8 cellular contexts compared by ENCODE assay signal in the genomic region with DNA sequence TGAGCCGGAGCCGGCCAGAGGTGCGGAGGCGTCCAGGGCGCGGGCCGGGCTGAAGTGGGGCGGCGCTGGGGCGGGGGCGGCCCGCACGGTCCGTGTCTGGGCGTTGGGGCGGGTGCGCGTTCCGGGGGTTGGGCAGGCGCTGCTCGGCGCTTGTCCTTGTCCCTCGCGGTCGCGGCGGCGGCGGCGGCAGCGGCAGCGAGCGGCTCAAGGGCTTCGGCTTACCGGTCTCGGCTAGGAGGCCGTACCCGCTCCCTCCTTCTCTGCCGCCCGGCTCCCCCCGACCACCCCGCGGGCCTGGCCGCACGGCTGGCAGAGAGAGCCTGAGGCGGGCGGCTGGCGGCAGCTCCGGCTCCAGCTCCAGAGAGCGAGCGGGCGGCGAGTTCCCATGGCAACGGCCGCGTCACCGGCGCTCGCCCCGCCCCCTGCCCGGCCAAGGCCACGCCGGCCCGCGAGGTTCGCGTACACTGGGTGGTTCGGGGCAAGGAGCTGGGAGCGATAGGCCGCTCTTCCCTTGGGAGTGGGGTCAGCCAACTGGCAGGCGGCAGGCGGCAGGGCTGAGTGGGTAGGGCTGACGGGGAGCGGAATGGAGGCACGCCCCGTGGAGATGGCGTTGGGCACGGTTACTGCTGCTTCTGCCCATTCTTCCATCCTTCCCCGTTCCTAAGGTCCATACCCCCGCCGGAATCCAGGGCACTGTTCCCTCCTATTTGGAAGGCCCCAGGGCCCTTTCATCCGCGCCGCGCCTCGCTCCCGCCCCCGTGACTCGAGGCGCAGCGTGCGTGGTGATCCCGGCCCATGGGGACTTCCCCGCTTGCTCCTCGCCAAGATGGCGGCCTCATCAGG. TPM values are rescaled to one million over a fixed set of nuclear protein-coding genes. Genes with fewer than 3 reads are reported as not detected.
A peak's percentile ranks its signal among the peaks of the same experiment; 100 is the strongest.
DNase-seq lines count a peak whose midpoint lies in the region; ATAC-seq and TF ChIP-seq lines count a peak whose summit lies in the region.

A gene with protein sequence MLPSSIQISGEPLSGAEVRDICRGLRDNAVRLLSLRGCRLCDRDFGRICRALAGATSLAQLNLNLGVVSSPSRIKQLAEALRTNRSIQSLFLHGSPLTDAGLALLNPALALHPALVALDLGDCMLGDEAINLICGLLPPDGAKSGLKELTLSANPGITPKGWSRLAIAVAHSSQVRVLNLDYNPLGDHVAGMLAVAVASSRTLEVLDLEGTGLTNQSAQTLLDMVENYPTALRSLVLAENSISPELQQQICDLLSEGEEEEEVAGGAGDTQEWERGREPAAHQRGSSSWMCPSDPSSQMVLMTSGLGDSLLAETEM (minus strand): TSS at position 363 of the 843 bp plus-strand sequence. CDS start 561 bp downstream, outside the sequence.

- DNase-seq in CD14-positive monocyte (ENCODE audit: low spot score) (peak; percentile 78), HuH-7.5 (ENCODE audit: low spot score) (peak; percentile 64), Right ventricle myocardium inferior (ENCODE audit: missing footprints) (peak; percentile 96), osteocyte (ENCODE audit: extremely low spot score, unreplicated experiment) (peak; percentile 95)

- TF ChIP-seq CTCF in CD14-positive monocyte (IDR thresholded peaks at IDR 0.05) (no peak), osteocyte (IDR thresholded peaks at IDR 0.05) (no peak)

- H3K27ac ChIP-seq in temporal lobe (ENCODE audit: low read depth, low read length): peak within 1 kb of the TSS; percentile 64

- ATAC-seq in GM19397 (IDR thresholded peaks at IDR 0.05; ENCODE audit: unreplicated experiment): peak; percentile 62
- peak; percentile 86 for ATAC-seq in SK-N-SH treated with all-trans-retinoic acid at 6 μM for 48 hours
- ATAC-seq in Right ventricle myocardium inferior: peak; percentile 84

- H3K4me1 Mint-ChIP-seq in CD14-positive monocyte (peaks cover 44% of the 10 kb centered on the region), osteocyte (ENCODE audit: unreplicated experiment) (peaks cover 21% of the 10 kb centered on the region)
- peaks cover 20% of the 10 kb centered on the region for H3K4me1 Mint-ChIP-seq in activated naive CD8-positive, alpha-beta T cell (ENCODE audit: low read depth)

- H3K4me3 Mint-ChIP-seq in CD14-positive monocyte (peak within 1 kb of the TSS; percentile 74 to 97), osteocyte (ENCODE audit: unreplicated experiment) (peak within 1 kb of the TSS; percentile 75)
- H3K4me3 Mint-ChIP-seq in activated naive CD8-positive, alpha-beta T cell: peak within 1 kb of the TSS; percentile 89

- intact Hi-C loops in CD14-positive monocyte (cut with micrococcal nuclease) (loop anchor here (5.0 to 10.0 kb wide), 5 partner anchors 145 to 495 kb away; a partner anchor contains a TSS), Right ventricle myocardium inferior (cut with DNase I) (loop anchor here (10.0 kb wide), 1 partner anchor 725 kb away; a partner anchor contains a TSS)

- H3K9me3 Mint-ChIP-seq in CD14-positive monocyte: peaks cover 0 to 13% (median 0%) of the 10 kb centered on the region in 7 donors
- no peaks in the 10 kb centered on the region for H3K9me3 Mint-ChIP-seq in activated naive CD8-positive, alpha-beta T cell (ENCODE audit: low read depth)
- no peaks in the 10 kb centered on the region for H3K9me3 Mint-ChIP-seq in osteocyte (ENCODE audit: unreplicated experiment)

- H3K27me3 Mint-ChIP-seq in CD14-positive monocyte (ENCODE audit: low read depth in 3 of 3) (peaks cover 22 to 36% (median 23%) of the 10 kb centered on the region in 3 donors), osteocyte (ENCODE audit: unreplicated experiment) (no peaks in the 10 kb centered on the region)
- H3K27me3 Mint-ChIP-seq in activated naive CD8-positive, alpha-beta T cell: peaks cover 8% of the 10 kb centered on the region

- peaks cover 48 to 61% of the 10 kb centered on the region in 2 donors for H3K36me3 Mint-ChIP-seq in CD14-positive monocyte
- peaks cover 6% of the 10 kb centered on the region for H3K36me3 Mint-ChIP-seq in activated naive CD8-positive, alpha-beta T cell
- peaks cover 22% of the 10 kb centered on the region for H3K36me3 Mint-ChIP-seq in osteocyte (ENCODE audit: unreplicated experiment)

- peak within 1 kb of the TSS in 3 of 7 donors; percentile 60 to 75 (median 61) for H3K27ac Mint-ChIP-seq in CD14-positive monocyte
- H3K27ac Mint-ChIP-seq in activated naive CD8-positive, alpha-beta T cell: peak within 1 kb of the TSS; percentile 47
- H3K27ac Mint-ChIP-seq in osteocyte (ENCODE audit: unreplicated experiment): peak within 1 kb of the TSS; percentile 76

TF ChIP-seq in SK-N-SH treated with all-trans-retinoic acid at 6 μM for 48 hours, 23 proteins besides CTCF, POLR2A, EP300 and RAD21:
- peak; percentile 50; the same call in 1 of the 2 replicates for TF ChIP-seq GLIS3 (CRISPR knock-in tag; IDR thresholded peaks at IDR 0.05)
- 0 out of 2 replicates have a peak, but pooled peaks have one; percentile 50 for TF ChIP-seq ZFP3 (CRISPR knock-in tag; IDR thresholded peaks at IDR 0.05)
- no peak for TF ChIP-seq TOX (CRISPR knock-in tag; IDR thresholded peaks at IDR 0.05; ENCODE audit: borderline replicate concordance)
- TF ChIP-seq, protein P1, sequence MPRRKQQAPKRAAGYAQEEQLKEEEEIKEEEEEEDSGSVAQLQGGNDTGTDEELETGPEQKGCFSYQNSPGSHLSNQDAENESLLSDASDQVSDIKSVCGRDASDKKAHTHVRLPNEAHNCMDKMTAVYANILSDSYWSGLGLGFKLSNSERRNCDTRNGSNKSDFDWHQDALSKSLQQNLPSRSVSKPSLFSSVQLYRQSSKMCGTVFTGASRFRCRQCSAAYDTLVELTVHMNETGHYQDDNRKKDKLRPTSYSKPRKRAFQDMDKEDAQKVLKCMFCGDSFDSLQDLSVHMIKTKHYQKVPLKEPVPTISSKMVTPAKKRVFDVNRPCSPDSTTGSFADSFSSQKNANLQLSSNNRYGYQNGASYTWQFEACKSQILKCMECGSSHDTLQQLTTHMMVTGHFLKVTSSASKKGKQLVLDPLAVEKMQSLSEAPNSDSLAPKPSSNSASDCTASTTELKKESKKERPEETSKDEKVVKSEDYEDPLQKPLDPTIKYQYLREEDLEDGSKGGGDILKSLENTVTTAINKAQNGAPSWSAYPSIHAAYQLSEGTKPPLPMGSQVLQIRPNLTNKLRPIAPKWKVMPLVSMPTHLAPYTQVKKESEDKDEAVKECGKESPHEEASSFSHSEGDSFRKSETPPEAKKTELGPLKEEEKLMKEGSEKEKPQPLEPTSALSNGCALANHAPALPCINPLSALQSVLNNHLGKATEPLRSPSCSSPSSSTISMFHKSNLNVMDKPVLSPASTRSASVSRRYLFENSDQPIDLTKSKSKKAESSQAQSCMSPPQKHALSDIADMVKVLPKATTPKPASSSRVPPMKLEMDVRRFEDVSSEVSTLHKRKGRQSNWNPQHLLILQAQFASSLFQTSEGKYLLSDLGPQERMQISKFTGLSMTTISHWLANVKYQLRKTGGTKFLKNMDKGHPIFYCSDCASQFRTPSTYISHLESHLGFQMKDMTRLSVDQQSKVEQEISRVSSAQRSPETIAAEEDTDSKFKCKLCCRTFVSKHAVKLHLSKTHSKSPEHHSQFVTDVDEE (CRISPR knock-in tag; IDR thresholded peaks at IDR 0.05): 0 out of 2 replicates have a peak, but pooled peaks have one; percentile 29
- TF ChIP-seq RARB (CRISPR knock-in tag; IDR thresholded peaks at IDR 0.05): no peak

RNA-seq across cellular contexts. Expression of the gene that starts here (rescaled TPM):
- polyA plus RNA-seq in CD14-positive monocyte: not detected
- total RNA-seq in Right ventricle myocardium inferior (1.6 TPM), osteocyte (0.29 and 0.40 TPM in 2 replicates), temporal lobe (5.7 TPM)

Comparison
In these comparisons a context has a peak if more than half of its experiments do, and no peak if none do; other contexts are left out.
1. Peak in every context shown above with its lines: DNase-seq, ATAC-seq and H3K27ac ChIP-seq.
2. Peak in DNase-seq in CD14-positive monocyte; RNA of the gene not detected or under 1 TPM.
3. Peak in DNase-seq in osteocyte; RNA of the gene not detected or under 1 TPM.